In the genomic region with DNA sequence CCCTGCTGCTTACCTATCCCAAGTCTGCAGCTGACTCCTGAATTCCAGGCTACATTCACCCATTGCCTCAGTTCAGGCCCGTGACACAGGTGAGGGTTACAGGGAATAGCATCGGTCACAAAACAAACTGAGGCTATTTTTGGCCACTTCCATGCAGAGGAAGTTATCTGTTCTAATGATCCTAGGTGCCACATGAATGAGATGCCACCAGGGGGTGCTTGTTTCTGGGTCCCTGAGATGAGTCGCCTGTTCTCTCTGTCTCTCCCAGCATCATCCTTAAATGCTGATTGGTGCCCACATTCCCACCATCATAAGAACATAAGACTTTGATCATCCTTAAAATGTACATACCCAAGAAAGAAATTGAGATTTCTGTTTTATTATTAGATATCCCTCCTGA, we compare ENCODE assay signal across 16 cellular contexts.
A peak's percentile ranks its signal among the peaks of the same experiment; 100 is the strongest.
DNase-seq lines count a peak whose midpoint lies in the region; ATAC-seq and TF ChIP-seq lines count a peak whose summit lies in the region.
"Had no signal": no experiment of that assay in that cellular context is flagged by ENCODE, and none has a peak within 500 bp of the region (broad histone marks: within the 10 kb centered on the region; RNA-seq: fewer than 3 reads in every experiment).

No MANE protein-coding gene starts in this region.

- peak; percentile 9 for DNase-seq in NCI-H146 (lab: John Stamatoyannopoulos, UW)
- no peak for DNase-seq in NCI-H146 treated with DMSO at 0.1 percent for 48 hours (lab: John Stamatoyannopoulos, UW; ENCODE audit: unreplicated experiment)
- DNase-seq in Jurkat, Clone E6-1 (ENCODE audit: low read depth, low spot score) = peak; percentile 3
- no peak for DNase-seq in WERI-Rb-1
- no peak for DNase-seq in neural crest cell (ENCODE audit: low read depth, low spot score)
- DNase-seq in NCI-H1930 (lab: John Stamatoyannopoulos, UW) = no peak
- DNase-seq in AG08395 (ENCODE audit: low spot score) = no peak
- DNase-seq: COR-L47, DMS79, NCI-H1092 treated with DMSO at 0.1 percent for 48 hours, NCI-H2029 treated with DMSO at 0.1 percent for 48 hours, NCI-H226, SHP77 treated with DMSO at 0.1 percent for 48 hours had no signal

- H3K4me3 Mint-ChIP-seq in neural crest cell = no peak overlapping the region
- H3K4me3 Mint-ChIP-seq: CD14-positive monocyte had no signal

- no peak for ATAC-seq in HG02840 (IDR thresholded peaks at IDR 0.05; ENCODE audit: low FRiP score, unreplicated experiment)
- ATAC-seq: K562 had no signal

- no peaks in the 10 kb centered on the region for H3K27me3 Mint-ChIP-seq in neural crest cell (ENCODE audit: low read depth)

- H3K27me3 ChIP-seq in WERI-Rb-1 (ENCODE audit: insufficient read depth, low read depth, severe bottlenecking) = no peaks in the 10 kb centered on the region

- H3K27ac Mint-ChIP-seq in neural crest cell (ENCODE audit: unreplicated experiment) = no peak overlapping the region
- H3K27ac Mint-ChIP-seq: CD14-positive monocyte had no signal

- H3K9me3 ChIP-seq in WERI-Rb-1 (ENCODE audit: severe bottlenecking) = no peaks in the 10 kb centered on the region

- peaks cover 6% of the 10 kb centered on the region for H3K4me1 Mint-ChIP-seq in neural crest cell
- H3K4me1 Mint-ChIP-seq: CD14-positive monocyte had no signal

- no peak overlapping the region for H3K4me3 ChIP-seq in Jurkat, Clone E6-1 (ENCODE audit: low read length)
- no peak overlapping the region for H3K4me3 ChIP-seq in WERI-Rb-1 (ENCODE audit: low read depth, low read length)
- H3K4me3 ChIP-seq: K562 had no signal

- no peaks in the 10 kb centered on the region for H3K36me3 ChIP-seq in WERI-Rb-1

- no peaks in the 10 kb centered on the region for H3K36me3 Mint-ChIP-seq in neural crest cell (ENCODE audit: low read depth)
- H3K36me3 Mint-ChIP-seq: CD14-positive monocyte had no signal

- H3K27ac ChIP-seq in WERI-Rb-1 = no peak overlapping the region

- H3K9me3 Mint-ChIP-seq in neural crest cell = peaks cover 3% of the 10 kb centered on the region

- TF ChIP-seq CTCF in WERI-Rb-1 (IDR thresholded peaks at IDR 0.05; ENCODE audit: low read depth, low read length) = peak; percentile 40
- TF ChIP-seq CTCF in neural crest cell (conservative IDR thresholded peaks at IDR 0.05) = peak; percentile 13

Comparison
In these comparisons a context has a peak if more than half of its experiments do, and no peak if none do; other contexts are left out.
1. DNase-seq: peak in NCI-H146 (single experiment) and Jurkat, Clone E6-1 (single experiment); none in NCI-H146 treated with DMSO at 0.1 percent for 48 hours (single experiment), WERI-Rb-1 (single experiment), neural crest cell (single experiment), NCI-H1930 (0 of 2) and AG08395 (single experiment).